23 cellular contexts compared by ENCODE assay signal in genomic region chr4:23384741-23385140, GRCh38.
DNase-seq lines count a peak whose midpoint lies in the region; ATAC-seq, FAIRE-seq and TF ChIP-seq lines count a peak whose summit lies in the region.
"Had no signal": no experiment of that assay in that cellular context is flagged by ENCODE, and none has a peak within 500 bp of the region (broad histone marks: within the 10 kb centered on the region; RNA-seq: fewer than 3 reads in every experiment).

No MANE protein-coding gene starts in this region.

- no peaks in the 10 kb centered on the region for H3K27me3 ChIP-seq in bronchial epithelial cell (ENCODE audit: control insufficient read depth, insufficient read depth, low read length)
- no peaks in the 10 kb centered on the region for H3K27me3 ChIP-seq in left lung
- H3K27me3 ChIP-seq in effector memory CD4-positive, alpha-beta T cell (replicated peaks; ENCODE audit: control insufficient read depth, insufficient read depth, low read length, poor library complexity, severe bottlenecking), result no peaks in the 10 kb centered on the region
- H3K27me3 ChIP-seq in Caco-2 (replicated peaks; ENCODE audit: control insufficient read depth, insufficient read depth, low read length), result no peaks in the 10 kb centered on the region
- H3K27me3 ChIP-seq in left ventricle myocardium inferior (ENCODE audit: low read depth), result no peaks in the 10 kb centered on the region
- H3K27me3 ChIP-seq: body of pancreas, heart right ventricle, vagina had no signal

- DNase-seq in M059J (ENCODE audit: low read depth) (peak; percentile 34), bronchial epithelial cell (ENCODE audit: low read depth) (peak; percentile 81), left lung (no peak), NCI-H1105 treated with DMSO at 0.1 percent for 48 hours (lab: John Stamatoyannopoulos, UW) (no peak), Caco-2 (no peak), left ventricle myocardium inferior (no peak)
- no peak for DNase-seq in effector memory CD4-positive, alpha-beta T cell
- DNase-seq: activated CD4-positive, alpha-beta T cell treated with anti-CD3 and anti-CD28 coated beads for 4 hours; body of pancreas; CD4-positive, alpha-beta memory T cell; heart right ventricle; Kasumi-1; NCI-H1105; NCI-H2029 treated with DMSO at 0.1 percent for 48 hours; NCI-H345; nephron progenitor cell had no signal

- no peak overlapping the region for H3K4me3 Mint-ChIP-seq in Caco-2 (ENCODE audit: unreplicated experiment)
- H3K4me3 Mint-ChIP-seq: CD4-positive, alpha-beta memory T cell; nephron progenitor cell; T-helper 1 cell treated with Interleukin-12 subunit alpha and Interleukin-12 subunit beta and Interleukin-4 antibody, amounts not matched to agents 30 μg/mL and 1 μg/mL, for 36 hours had no signal

- H3K27ac ChIP-seq in left lung (no peak overlapping the region), left ventricle myocardium inferior (replicated peaks) (no peak overlapping the region)
- H3K27ac ChIP-seq in effector memory CD4-positive, alpha-beta T cell (ENCODE audit: insufficient read depth, low read length, poor library complexity, severe bottlenecking), result no peak overlapping the region
- H3K27ac ChIP-seq: body of pancreas, coronary artery, heart right ventricle, vagina had no signal

- POLR2A ChIA-PET in Caco-2 (lab: Charles Lee), result no interaction called here

- ATAC-seq in left lung, result peak; percentile 69
- ATAC-seq: activated naive CD4-positive, alpha-beta T cell treated with anti-CD3 and anti-CD28 coated beads, Interleukin-2, amount 50 U/mL, for 72 hours; body of pancreas; heart right ventricle; left lobe of liver had no signal

- H3K27me3 Mint-ChIP-seq in Caco-2 (ENCODE audit: insufficient read depth, unreplicated experiment), result peaks cover 2% of the 10 kb centered on the region
- H3K27me3 Mint-ChIP-seq: CD4-positive, alpha-beta memory T cell had no signal

- no peaks in the 10 kb centered on the region for H3K9me3 Mint-ChIP-seq in Caco-2 (ENCODE audit: unreplicated experiment)
- H3K9me3 Mint-ChIP-seq: activated naive CD4-positive, alpha-beta T cell treated with anti-CD3 and anti-CD28 coated beads, Interleukin-2, amount 50 U/mL, for 72 hours; nephron progenitor cell; T-helper 1 cell treated with Interleukin-12 subunit alpha and Interleukin-12 subunit beta and Interleukin-4 antibody, amounts not matched to agents 30 μg/mL and 1 μg/mL, for 36 hours had no signal

- no peak overlapping the region for H3K4me3 ChIP-seq in bronchial epithelial cell (ENCODE audit: low read depth, low read length)
- no peak overlapping the region for H3K4me3 ChIP-seq in left lung
- H3K4me3 ChIP-seq in effector memory CD4-positive, alpha-beta T cell (ENCODE audit: insufficient read depth, low read depth, low read length, poor library complexity, severe bottlenecking), result no peak overlapping the region
- no peak overlapping the region for H3K4me3 ChIP-seq in Caco-2 (ENCODE audit: low read depth, low read length)
- no peak overlapping the region for H3K4me3 ChIP-seq in left ventricle myocardium inferior
- H3K4me3 ChIP-seq: body of pancreas, coronary artery, heart right ventricle, vagina had no signal

- no peak overlapping the region for H3K27ac Mint-ChIP-seq in Caco-2 (ENCODE audit: unreplicated experiment)
- H3K27ac Mint-ChIP-seq: activated naive CD4-positive, alpha-beta T cell treated with anti-CD3 and anti-CD28 coated beads, Interleukin-2, amount 50 U/mL, for 72 hours; CD4-positive, alpha-beta memory T cell; nephron progenitor cell; T-helper 1 cell treated with Interleukin-12 subunit alpha and Interleukin-12 subunit beta and Interleukin-4 antibody, amounts not matched to agents 30 μg/mL and 1 μg/mL, for 36 hours had no signal

- intact Hi-C loops in left lung (cut with DNase I) (no loop called here), Caco-2 (cut with micrococcal nuclease; ENCODE audit: unreplicated experiment) (no loop called here), left ventricle myocardium inferior (cut with micrococcal nuclease) (no loop called here)

- H3K9me3 ChIP-seq in left lung (no peaks in the 10 kb centered on the region), Caco-2 (no peaks in the 10 kb centered on the region), left ventricle myocardium inferior (replicated peaks) (no peaks in the 10 kb centered on the region)
- no peaks in the 10 kb centered on the region for H3K9me3 ChIP-seq in effector memory CD4-positive, alpha-beta T cell (ENCODE audit: control insufficient read depth, low read length)
- H3K9me3 ChIP-seq: body of pancreas, heart right ventricle, vagina had no signal

- H3K4me1 Mint-ChIP-seq in Caco-2 (ENCODE audit: low read depth, unreplicated experiment), result no peaks in the 10 kb centered on the region
- H3K4me1 Mint-ChIP-seq: CD4-positive, alpha-beta memory T cell; nephron progenitor cell had no signal

- H3K36me3 Mint-ChIP-seq in Caco-2 (ENCODE audit: insufficient read depth, unreplicated experiment), result no peaks in the 10 kb centered on the region
- H3K36me3 Mint-ChIP-seq: activated naive CD4-positive, alpha-beta T cell treated with anti-CD3 and anti-CD28 coated beads, Interleukin-2, amount 50 U/mL, for 72 hours; CD4-positive, alpha-beta memory T cell had no signal

- TF ChIP-seq CTCF in bronchial epithelial cell (IDR thresholded peaks at IDR 0.05; ENCODE audit: insufficient read depth, low read length, severe bottlenecking) (no peak), left lung (IDR thresholded peaks at IDR 0.05) (no peak), Caco-2 (IDR thresholded peaks at IDR 0.05; ENCODE audit: insufficient read depth in 1 of 2, low read depth in 1 of 2, low read length in 1 of 2, severe bottlenecking in 1 of 2, unreplicated experiment in 1 of 2) (no peak), left ventricle myocardium inferior (IDR thresholded peaks at IDR 0.05; ENCODE audit: borderline replicate concordance) (no peak)

- no peaks in the 10 kb centered on the region for H3K4me1 ChIP-seq in left lung
- H3K4me1 ChIP-seq in effector memory CD4-positive, alpha-beta T cell (ENCODE audit: control insufficient read depth, insufficient read depth, low read length, poor library complexity, severe bottlenecking), result no peaks in the 10 kb centered on the region
- no peaks in the 10 kb centered on the region for H3K4me1 ChIP-seq in Caco-2
- H3K4me1 ChIP-seq in left ventricle myocardium inferior, result no peaks in the 10 kb centered on the region
- H3K4me1 ChIP-seq: body of pancreas, heart right ventricle, vagina had no signal

- CTCF ChIA-PET in Caco-2 (lab: Charles Lee), result no interaction called here

- H3K36me3 ChIP-seq in bronchial epithelial cell (ENCODE audit: control insufficient read depth, insufficient read depth, low read length) (no peaks in the 10 kb centered on the region), left lung (no peaks in the 10 kb centered on the region), Caco-2 (ENCODE audit: control insufficient read depth, insufficient read depth, low read length) (no peaks in the 10 kb centered on the region), left ventricle myocardium inferior (no peaks in the 10 kb centered on the region)
- no peaks in the 10 kb centered on the region for H3K36me3 ChIP-seq in effector memory CD4-positive, alpha-beta T cell (ENCODE audit: control insufficient read depth, insufficient read depth, low read length)
- H3K36me3 ChIP-seq: heart right ventricle, vagina had no signal

- FAIRE-seq in bronchial epithelial cell (lab: Jason Lieb, UNC), result no peak
- FAIRE-seq: GM12892, GM19239 had no signal

- BruUV-seq in Caco-2 (replicated peaks; lab: Mats Ljungman, UMichigan), result no TSS peak

Comparison
In these comparisons a context has a peak if more than half of its experiments do, and no peak if none do; other contexts are left out.
1. DNase-seq: peak in M059J (single experiment) and bronchial epithelial cell (single experiment); none in left lung (0 of 2), effector memory CD4-positive, alpha-beta T cell (0 of 3), NCI-H1105 treated with DMSO at 0.1 percent for 48 hours (single experiment), Caco-2 (0 of 2) and left ventricle myocardium inferior (single experiment).